In genomic region chr19:1168877-1169791, GRCh38 we compare ENCODE assay signal across 7 cellular contexts. TPM values are rescaled to one million over a fixed set of nuclear protein-coding genes. Genes with fewer than 3 reads are reported as not detected.
DNase-seq lines count a peak whose midpoint lies in the region; ATAC-seq, FAIRE-seq and TF ChIP-seq lines count a peak whose summit lies in the region.

No MANE protein-coding gene starts in this region.

- H3K27ac ChIP-seq in suprapubic skin = peak overlapping the region; percentile 98

- peak overlapping the region; percentile 39 for H3K4me3 ChIP-seq in suprapubic skin

- no peaks in the 10 kb centered on the region for H3K27me3 ChIP-seq in suprapubic skin

- no peak for TF ChIP-seq CTCF in suprapubic skin (IDR thresholded peaks at IDR 0.05)

- no peak for TF ChIP-seq POLR2A in suprapubic skin (IDR thresholded peaks at IDR 0.05)

- WGBS in suprapubic skin = 79% methylated on average over 9 of the region's 38 CpGs

- ATAC-seq in left lobe of liver (peak; percentile 60), HG02885 (IDR thresholded peaks at IDR 0.05; ENCODE audit: poor library complexity, unreplicated experiment) (no peak)

- peak; percentile 72 for FAIRE-seq in HTR-8/SVneo (lab: Jason Lieb, UNC)

- DNase-seq in HTR-8/SVneo (ENCODE audit: insufficient read length, low spot score) = peak; percentile 73
- DNase-seq in astrocyte of the hippocampus (ENCODE audit: low read depth, low spot score) = peak; percentile 73
- DNase-seq in left lobe of liver (ENCODE audit: low spot score) = peak; percentile 88
- peak; percentile 69 to 82 for DNase-seq in suprapubic skin (ENCODE audit: low spot score in 2 of 2)
- DNase-seq in NCI-H510A (lab: John Stamatoyannopoulos, UW) = no peak
- no peak for DNase-seq in stimulated activated naive CD4-positive, alpha-beta T cell treated with Interleukin-2 at 50 U/mL for 16 hours (lab: John Stamatoyannopoulos, UW)

- H3K9me3 ChIP-seq in suprapubic skin = no peaks in the 10 kb centered on the region

- peaks cover 82% of the 10 kb centered on the region for H3K4me1 ChIP-seq in suprapubic skin

- no peak for TF ChIP-seq EP300 in suprapubic skin (IDR thresholded peaks at IDR 0.05)

- H3K36me3 ChIP-seq in suprapubic skin = peaks cover 13% of the 10 kb centered on the region

RNA-seq across cellular contexts. Expression of gene SBNO2, which starts 4.9 kb away (rescaled TPM):
- 22.6 TPM for total RNA-seq in left lobe of liver
- 10 to 100 TPM; 36.7 to 58.9 (median 45.5) TPM for total RNA-seq in suprapubic skin

RNA-seq across cellular contexts. Expression of gene STK11, which starts 36.4 kb away (rescaled TPM):
- 33.1 TPM for total RNA-seq in left lobe of liver
- 10 to 100 TPM; 62.5 to 76.9 (median 66.4) TPM for total RNA-seq in suprapubic skin

Comparison
In these comparisons a context has a peak if more than half of its experiments do, and no peak if none do; other contexts are left out.
1. DNase-seq: peak in HTR-8/SVneo (single experiment), astrocyte of the hippocampus (single experiment), left lobe of liver (single experiment) and suprapubic skin (2 of 2); none in NCI-H510A (single experiment) and stimulated activated naive CD4-positive, alpha-beta T cell treated with Interleukin-2 at 50 U/mL for 16 hours (single experiment).